In the genomic region with DNA sequence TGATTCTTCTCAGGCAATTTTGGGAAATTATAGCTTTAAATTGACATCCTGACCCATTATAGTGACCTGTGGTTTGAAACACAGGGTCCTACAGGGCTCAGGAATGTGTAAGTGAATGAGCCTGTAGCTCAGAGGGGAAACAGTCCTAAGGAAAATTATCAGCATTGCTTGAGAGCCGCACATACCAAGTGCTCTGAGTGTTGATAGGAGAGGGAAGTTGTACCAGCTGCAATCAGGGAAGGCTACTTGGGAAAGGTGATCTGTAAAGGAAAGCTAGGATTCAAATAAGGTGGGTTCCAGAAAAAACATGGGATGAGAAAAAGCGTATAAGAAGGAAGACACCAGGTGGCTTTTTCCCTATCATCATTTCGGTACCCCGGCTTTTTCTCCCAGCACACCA, we compare ENCODE assay signal across 15 cellular contexts. TPM values are rescaled to one million over a fixed set of nuclear protein-coding genes. Genes with fewer than 3 reads are reported as not detected.
DNase-seq lines count a peak whose midpoint lies in the region; ATAC-seq, FAIRE-seq and TF ChIP-seq lines count a peak whose summit lies in the region.
"Had no signal": no experiment of that assay in that cellular context is flagged by ENCODE, and none has a peak within 500 bp of the region (broad histone marks: within the 10 kb centered on the region; RNA-seq: fewer than 3 reads in every experiment).

No MANE protein-coding gene starts in this region.

- H3K79me2 ChIP-seq in HepG2 (ENCODE audit: insufficient read depth, low read length) = peaks cover 2% of the 10 kb centered on the region

- FAIRE-seq in HepG2 (lab: Jason Lieb, UNC) = peak; percentile 12

- in situ Hi-C loops in HepG2 (cut with HindIII; ENCODE audit: extremely low pct_ligation_motif_present, low pct_unique_long_range_greater_than_20kb) = loop anchor here (5.0 to 25.0 kb wide), 4 partner anchors 164 to 447 kb away; partner anchors contain the start of gene POLR1E

- TF ChIP-seq CTCF in right atrium auricular region (IDR thresholded peaks at IDR 0.05) (no peak), heart right ventricle (IDR thresholded peaks at IDR 0.05) (no peak), HepG2 (CRISPR knock-in tag; IDR thresholded peaks at IDR 0.05) (no peak), upper lobe of left lung (IDR thresholded peaks at IDR 0.05) (no peak)

- no TSS peak for BruUV-seq in HepG2 (replicated peaks; lab: Mats Ljungman, UMichigan)

- no peak for TF ChIP-seq RAD21 in HepG2 (CRISPR knock-in tag; IDR thresholded peaks at IDR 0.05)

- TF ChIP-seq POLR2A in HepG2 (IDR thresholded peaks at IDR 0.05; ENCODE audit: insufficient read depth in 1 of 2, low read depth in 2 of 2, low read length in 2 of 2) = no peak
- TF ChIP-seq POLR2A in upper lobe of left lung (IDR thresholded peaks at IDR 0.05) = no peak

- CTCF ChIA-PET in HepG2 (lab: Yijun Ruan, JAX; ENCODE audit: low intra/inter-chr PET ratio, low total read pairs) = no interaction called here

- DNase-seq in right atrium auricular region (ENCODE audit: low spot score) = peak; percentile 18
- no peak for DNase-seq in heart right ventricle
- peak; percentile 23 for DNase-seq in amniotic epithelial cell (ENCODE audit: low read depth)
- DNase-seq in HepG2 (ENCODE audit: low spot score) = no peak
- DNase-seq in upper lobe of left lung = peak in 1 of 2 donors; percentile 44
- DNase-seq in stimulated activated CD4-positive, alpha-beta T cell treated with anti-CD3 and anti-CD28 coated beads, Interleukin-4, amount 100 ng/mL, for 24 hours = no peak
- DNase-seq in stimulated activated naive CD4-positive, alpha-beta T cell treated with Interleukin-2 at 50 U/mL for 16 hours (lab: John Stamatoyannopoulos, UW) = no peak
- no peak for DNase-seq in NCI-H2171 treated with DMSO at 0.1 percent for 48 hours (lab: John Stamatoyannopoulos, UW)
- DNase-seq: COR-L47, H9, NCI-H146, NCI-H2081, NCI-H510A, NCI-H774 had no signal

- no peak overlapping the region for H3K4me3 ChIP-seq in right atrium auricular region
- H3K4me3 ChIP-seq in heart right ventricle = no peak overlapping the region
- H3K4me3 ChIP-seq in HepG2 (replicated peaks in 1 of 3; ENCODE audit: insufficient read depth in 1 of 3, low read depth in 2 of 3, low read length in 3 of 3) = no peak overlapping the region
- no peak overlapping the region for H3K4me3 ChIP-seq in upper lobe of left lung
- H3K4me3 ChIP-seq: SJSA1 had no signal

- no peak overlapping the region for H3K27ac ChIP-seq in right atrium auricular region
- peak overlapping the region in 1 of 10 donors; percentile 40 for H3K27ac ChIP-seq in heart right ventricle
- H3K27ac ChIP-seq in HepG2 (ENCODE audit: extremely low read length, insufficient read depth, low read length) = peak overlapping the region; percentile 28
- peak overlapping the region; percentile 23 to 78 (median 56) for H3K27ac ChIP-seq in upper lobe of left lung
- H3K27ac ChIP-seq: SJSA1 had no signal

- no peak overlapping the region for H3K9ac ChIP-seq in HepG2 (ENCODE audit: insufficient read depth, low read depth, low read length)

- intact Hi-C loops in heart right ventricle (cut with DNase I) = loop anchor here in 3 of 10 donors (5.0 to 10.0 kb wide), 2 partner anchors 249 to 487 kb away; partner anchors contain the start of gene ALDH1B1 (in 2 of the 3)
- intact Hi-C loops in HepG2 (cut with micrococcal nuclease; ENCODE audit: unreplicated experiment) = no loop called here

- POLR2A ChIA-PET in HepG2 (lab: Yijun Ruan, JAX) = interaction anchor here (0.6 to 2.2 kb wide), 18 partner anchors 56 to 529 kb away, joined by 3 to 14 read pairs (median 4); partner anchors contain the start of genes ALDH1B1, GRHPR, POLR1E and TRMT10B

- H3K27me3 ChIP-seq in right atrium auricular region (no peaks in the 10 kb centered on the region), heart right ventricle (no peaks in the 10 kb centered on the region), HepG2 (ENCODE audit: control insufficient read depth in 1 of 2, insufficient read depth in 2 of 2, low read length in 2 of 2) (no peaks in the 10 kb centered on the region; a peak in 1 of 5 replicates), upper lobe of left lung (no peaks in the 10 kb centered on the region)
- H3K27me3 ChIP-seq: SJSA1 had no signal

- 59 to 74% methylated on average over 4 of the region's 4 CpGs for WGBS in heart right ventricle, 2 donors
- WGBS in HepG2 (ENCODE audit: low lambda C conversion rate) = 12% methylated on average over 4 of the region's 4 CpGs
- 56 to 67% methylated on average over 4 of the region's 4 CpGs for WGBS in upper lobe of left lung, 2 donors

- no peaks in the 10 kb centered on the region for H3K9me3 ChIP-seq in right atrium auricular region
- H3K9me3 ChIP-seq in heart right ventricle = no peaks in the 10 kb centered on the region
- no peaks in the 10 kb centered on the region for H3K9me3 ChIP-seq in HepG2 (ENCODE audit: low read length)
- no peaks in the 10 kb centered on the region for H3K9me3 ChIP-seq in upper lobe of left lung
- H3K9me3 ChIP-seq: SJSA1 had no signal

- H3K36me3 ChIP-seq in right atrium auricular region = no peaks in the 10 kb centered on the region
- no peaks in the 10 kb centered on the region for H3K36me3 ChIP-seq in heart right ventricle
- H3K36me3 ChIP-seq in HepG2 (replicated peaks in 1 of 2; ENCODE audit: control insufficient read depth in 1 of 2, insufficient read depth in 2 of 2, low read length in 2 of 2) = no peaks in the 10 kb centered on the region
- no peaks in the 10 kb centered on the region for H3K36me3 ChIP-seq in upper lobe of left lung

- TF ChIP-seq EP300 in HepG2 (IDR thresholded peaks at IDR 0.05; ENCODE audit: low read depth in 2 of 2, low read length in 2 of 2) = no peak
- no peak for TF ChIP-seq EP300 in HepG2 (CRISPR knock-in tag; IDR thresholded peaks at IDR 0.05; ENCODE audit: borderline replicate concordance)
- no peak for TF ChIP-seq EP300 in upper lobe of left lung (IDR thresholded peaks at IDR 0.05)

- peak overlapping the region; percentile 34; the same call in 1 of the 2 replicates for H3K4me2 ChIP-seq in HepG2 (ENCODE audit: low read depth, low read length)

- no peak overlapping the region for H2AFZ ChIP-seq in HepG2 (ENCODE audit: low read length)

- no peaks in the 10 kb centered on the region for H4K20me1 ChIP-seq in HepG2 (ENCODE audit: insufficient read depth, low read length)

- ATAC-seq in heart right ventricle = no peak
- ATAC-seq in HepG2 = no peak
- ATAC-seq in upper lobe of left lung (ENCODE audit: low FRiP score in 2 of 2) = no peak

- H3K4me1 ChIP-seq in right atrium auricular region (peaks cover 0 to 10% of the 10 kb centered on the region in 2 donors), heart right ventricle (peaks cover 0 to 29% (median 14%) of the 10 kb centered on the region in 9 donors), HepG2 (ENCODE audit: insufficient read depth, low read length) (peaks cover 50% of the 10 kb centered on the region), upper lobe of left lung (peaks cover 3 to 31% (median 21%) of the 10 kb centered on the region in 4 donors)

TF ChIP-seq in HepG2, 621 proteins besides CTCF, POLR2A, EP300 and RAD21 (continues in another document):
- TF ChIP-seq ZNF614 (CRISPR knock-in tag; IDR thresholded peaks at IDR 0.05; ENCODE audit: borderline replicate concordance) (no peak), ZNF563 (CRISPR knock-in tag; IDR thresholded peaks at IDR 0.05) (no peak), ELF3 (CRISPR knock-in tag; IDR thresholded peaks at IDR 0.05) (no peak), ZNF878 (CRISPR knock-in tag; IDR thresholded peaks at IDR 0.05) (0 out of 2 replicates have a peak, but pooled peaks have one; percentile 24)

RNA-seq across cellular contexts. Expression of gene SLC25A51, which starts 4.4 kb away (rescaled TPM):
- 10 to 100 TPM; 23.5 to 27.1 TPM for total RNA-seq in right atrium auricular region
- total RNA-seq in heart right ventricle = 10 to 100 TPM; 16.3 to 26.5 (median 21.3) TPM
- 1 to 10 TPM; 7.0 to 9.5 TPM for polyA plus RNA-seq in heart right ventricle
- total RNA-seq in HepG2 (2016; rRNA removed; fragmentation: Illumina TruSeq; extraction: Trizol) = 37.7 and 40.7 TPM in 2 replicates
- total RNA-seq in HepG2 (2016; cell fraction: cytosol; rRNA removed; fragmentation: Illumina TruSeq; extraction: Trizol; ENCODE audit: low read depth) = 39.8 and 41.5 TPM in 2 replicates
- 35.8 and 36.3 TPM in 2 replicates for total RNA-seq in HepG2 (2016; cell fraction: insoluble cytoplasmic fraction; rRNA removed; fragmentation: Illumina TruSeq; extraction: Trizol)
- 69.7 and 71.8 TPM in 2 replicates for total RNA-seq in HepG2 (2016; cell fraction: membrane; rRNA removed; fragmentation: Illumina TruSeq; extraction: Trizol)
- total RNA-seq in HepG2 (2016; cell fraction: nucleus; rRNA removed; fragmentation: Illumina TruSeq; extraction: Trizol) = 20.0 and 24.7 TPM in 2 replicates
- 14.6 and 15.4 TPM in 2 replicates for polyA plus RNA-seq in HepG2 (2011; rRNA removed)
- polyA plus RNA-seq in HepG2 (2011; cell fraction: cytosol; rRNA removed) = 8.9 and 11.5 TPM in 2 replicates
- 11.8 and 14.7 TPM in 2 replicates for polyA plus RNA-seq in HepG2 (2011; cell fraction: nucleus; rRNA removed)
- 6.0 and 8.4 TPM in 2 replicates for polyA plus RNA-seq in HepG2 (2012)
- polyA plus RNA-seq in HepG2 (2016; cell fraction: cytosol; fragmentation: Illumina TruSeq; extraction: Trizol; ENCODE audit: low read depth) = 44.8 and 48.9 TPM in 2 replicates
- 19.9 and 21.9 TPM in 2 replicates for polyA plus RNA-seq in HepG2 (2016; cell fraction: insoluble cytoplasmic fraction; fragmentation: Illumina TruSeq; extraction: Trizol; ENCODE audit: low read depth)
- 48.0 and 51.0 TPM in 2 replicates for polyA plus RNA-seq in HepG2 (2016; cell fraction: membrane; fragmentation: Illumina TruSeq; extraction: Trizol; ENCODE audit: low read depth)
- 17.6 and 20.1 TPM in 2 replicates for polyA plus RNA-seq in HepG2 (2016; cell fraction: nucleus; fragmentation: Illumina TruSeq; extraction: Trizol; ENCODE audit: insufficient read depth, low read depth)
- polyA minus RNA-seq in HepG2 (2011; rRNA and poly(A)+ RNA removed; ENCODE audit: low replicate concordance) = 41.7 and 51.3 TPM in 2 replicates
- polyA minus RNA-seq in HepG2 (2011; cell fraction: cytosol; rRNA and poly(A)+ RNA removed) = 17.5 and 18.0 TPM in 2 replicates
- polyA minus RNA-seq in HepG2 (2011; cell fraction: nucleus; rRNA and poly(A)+ RNA removed) = 40.2 and 47.6 TPM in 2 replicates
- total RNA-seq in upper lobe of left lung = 10 to 100 TPM; 19.4 to 51.4 (median 31.9) TPM

Comparison
In these comparisons a context has a peak if more than half of its experiments do, and no peak if none do; other contexts are left out.
1. DNase-seq: peak in right atrium auricular region (single experiment) and amniotic epithelial cell (single experiment); none in heart right ventricle (0 of 2), HepG2 (single experiment), stimulated activated CD4-positive, alpha-beta T cell treated with anti-CD3 and anti-CD28 coated beads, Interleukin-4, amount 100 ng/mL, for 24 hours (single experiment), stimulated activated naive CD4-positive, alpha-beta T cell treated with Interleukin-2 at 50 U/mL for 16 hours (single experiment) and NCI-H2171 treated with DMSO at 0.1 percent for 48 hours (single experiment).
2. H3K27ac ChIP-seq: peak in HepG2 (single experiment) and upper lobe of left lung (4 of 4); none in right atrium auricular region (0 of 2).